ENCODE assay signal across 9 cellular contexts in genomic region chr7:22319424-22320403, GRCh38. TPM values are rescaled to one million over a fixed set of nuclear protein-coding genes. Genes with fewer than 3 reads are reported as not detected.
DNase-seq lines count a peak whose midpoint lies in the region; ATAC-seq, FAIRE-seq and TF ChIP-seq lines count a peak whose summit lies in the region.
"Had no signal": no experiment of that assay in that cellular context is flagged by ENCODE, and none has a peak within 500 bp of the region (broad histone marks: within the 10 kb centered on the region; RNA-seq: fewer than 3 reads in every experiment).

No MANE protein-coding gene starts in this region.

- in situ Hi-C loops in HepG2 (cut with HindIII; ENCODE audit: extremely low pct_ligation_motif_present, low pct_unique_long_range_greater_than_20kb), result no loop called here

- TF ChIP-seq EP300 in HepG2 (IDR thresholded peaks at IDR 0.05; ENCODE audit: low read depth in 2 of 2, low read length in 2 of 2) (no peak), HepG2 (CRISPR knock-in tag; IDR thresholded peaks at IDR 0.05; ENCODE audit: borderline replicate concordance) (no peak)

- H3K4me1 Mint-ChIP-seq in endodermal cell, result peaks cover 26% of the 10 kb centered on the region

- no peaks in the 10 kb centered on the region for H3K27me3 Mint-ChIP-seq in endodermal cell (ENCODE audit: insufficient read depth)

- no peak overlapping the region for H3K4me3 Mint-ChIP-seq in endodermal cell

- intact Hi-C loops in HepG2 (cut with micrococcal nuclease; ENCODE audit: unreplicated experiment), result loop anchor here (10.0 kb wide), 1 partner anchor 135 kb away; no protein-coding TSS in a partner anchor
- intact Hi-C loops in right lobe of liver (cut with DNase I), result no loop called here
- intact Hi-C loops in colonic mucosa (cut with DNase I), result no loop called here

- no peak for TF ChIP-seq RAD21 in HepG2 (CRISPR knock-in tag; IDR thresholded peaks at IDR 0.05)

- TF ChIP-seq POLR2A in HepG2 (IDR thresholded peaks at IDR 0.05; ENCODE audit: insufficient read depth in 1 of 2, low read depth in 2 of 2, low read length in 2 of 2), result no peak
- no peak for TF ChIP-seq POLR2A in right lobe of liver (IDR thresholded peaks at IDR 0.05)

- peaks cover 2 to 25% of the 10 kb centered on the region in 2 experiments for H3K36me3 ChIP-seq in HepG2 (replicated peaks in 1 of 2; ENCODE audit: control insufficient read depth in 1 of 2, insufficient read depth in 2 of 2, low read length in 2 of 2)
- H3K36me3 ChIP-seq in right lobe of liver, result no peaks in the 10 kb centered on the region
- peaks cover 5% of the 10 kb centered on the region for H3K36me3 ChIP-seq in endodermal cell (ENCODE audit: control insufficient read depth, insufficient read depth, low read length)
- no peaks in the 10 kb centered on the region for H3K36me3 ChIP-seq in colonic mucosa

- no peak overlapping the region for H3K4me2 ChIP-seq in HepG2 (ENCODE audit: low read depth, low read length)
- H3K4me2 ChIP-seq: A549 had no signal

- BruUV-seq in HepG2 (replicated peaks; lab: Mats Ljungman, UMichigan), result no TSS peak

- H3K4me3 ChIP-seq in HepG2 (replicated peaks in 1 of 3; ENCODE audit: insufficient read depth in 1 of 3, low read depth in 2 of 3, low read length in 3 of 3) (no peak overlapping the region), right lobe of liver (no peak overlapping the region), endodermal cell (ENCODE audit: low read length) (peak overlapping the region; percentile 2), colonic mucosa (no peak overlapping the region)
- H3K4me3 ChIP-seq: A549 had no signal

- H3K4me1 ChIP-seq in HepG2 (ENCODE audit: insufficient read depth, low read length) (peaks cover 15% of the 10 kb centered on the region), right lobe of liver (no peaks in the 10 kb centered on the region), endodermal cell (ENCODE audit: control insufficient read depth, insufficient read depth, low read length) (peaks cover 10% of the 10 kb centered on the region), colonic mucosa (peaks cover 3% of the 10 kb centered on the region)
- H3K4me1 ChIP-seq: A549 had no signal

- H3K27ac ChIP-seq in HepG2 (ENCODE audit: extremely low read length, insufficient read depth, low read length) (no peak overlapping the region), right lobe of liver (no peak overlapping the region), endodermal cell (ENCODE audit: low read depth, low read length) (no peak overlapping the region), colonic mucosa (no peak overlapping the region)
- H3K27ac ChIP-seq: A549 had no signal

- FAIRE-seq in HepG2 (lab: Jason Lieb, UNC), result no peak
- FAIRE-seq: A549 had no signal

- peaks cover 62% of the 10 kb centered on the region for H4K20me1 ChIP-seq in HepG2 (ENCODE audit: insufficient read depth, low read length)

- peaks cover 53% of the 10 kb centered on the region for H3K79me2 ChIP-seq in HepG2 (ENCODE audit: insufficient read depth, low read length)

- DNase-seq in HepG2 (ENCODE audit: low spot score) (no peak), right lobe of liver (no peak), NCI-H446 (lab: John Stamatoyannopoulos, UW) (peak; percentile 13 to 67), endodermal cell (no peak), colonic mucosa (no peak), occipital lobe (lab: John Stamatoyannopoulos, UW) (no peak)
- no peak for DNase-seq in activated CD4-positive, alpha-beta T cell treated with anti-CD3 and anti-CD28 coated beads for 48 hours

- TF ChIP-seq CTCF in HepG2 (CRISPR knock-in tag; IDR thresholded peaks at IDR 0.05), result no peak
- no peak for TF ChIP-seq CTCF in right lobe of liver (IDR thresholded peaks at IDR 0.05)
- no peak for TF ChIP-seq CTCF in endodermal cell (conservative IDR thresholded peaks at IDR 0.05)
- TF ChIP-seq CTCF in colonic mucosa (IDR thresholded peaks at IDR 0.05), result no peak

- H3K36me3 Mint-ChIP-seq in endodermal cell (ENCODE audit: low read depth), result peaks cover 1% of the 10 kb centered on the region

- no peak overlapping the region for H2AFZ ChIP-seq in HepG2 (ENCODE audit: low read length)

- no peaks in the 10 kb centered on the region for H3K9me3 Mint-ChIP-seq in endodermal cell

- H3K9me3 ChIP-seq in HepG2 (ENCODE audit: low read length) (no peaks in the 10 kb centered on the region), right lobe of liver (no peaks in the 10 kb centered on the region), endodermal cell (ENCODE audit: control insufficient read depth, low read length) (no peaks in the 10 kb centered on the region), colonic mucosa (no peaks in the 10 kb centered on the region)
- H3K9me3 ChIP-seq: A549 had no signal

- CTCF ChIA-PET in HepG2 (lab: Yijun Ruan, JAX; ENCODE audit: low intra/inter-chr PET ratio, low total read pairs), result no interaction called here

- ATAC-seq in HepG2 (no peak), right lobe of liver (no peak), GM18511 (IDR thresholded peaks at IDR 0.05; ENCODE audit: unreplicated experiment) (no peak)
- ATAC-seq: A549 had no signal

- H3K9ac ChIP-seq in HepG2 (ENCODE audit: insufficient read depth, low read depth, low read length) (no peak overlapping the region), endodermal cell (ENCODE audit: extremely low read depth, low read length, poor library complexity, severe bottlenecking) (no peak overlapping the region), colonic mucosa (ENCODE audit: low read depth in 2 of 2, low read length in 2 of 2) (no peak overlapping the region)

- POLR2A ChIA-PET in HepG2 (lab: Yijun Ruan, JAX), result no interaction called here

- H3K27me3 ChIP-seq in HepG2 (ENCODE audit: control insufficient read depth in 1 of 2, insufficient read depth in 2 of 2, low read length in 2 of 2), result no peaks in the 10 kb centered on the region
- no peaks in the 10 kb centered on the region for H3K27me3 ChIP-seq in right lobe of liver
- H3K27me3 ChIP-seq in endodermal cell (ENCODE audit: control insufficient read depth, insufficient read depth, low read length, poor library complexity, severe bottlenecking), result no peaks in the 10 kb centered on the region
- no peaks in the 10 kb centered on the region for H3K27me3 ChIP-seq in colonic mucosa

- WGBS in HepG2 (ENCODE audit: low lambda C conversion rate), result 84% methylated on average over 7 of the region's 7 CpGs
- WGBS in right lobe of liver (ENCODE audit: insufficient coverage, low coverage, low lambda C conversion rate, missing lambda C conversion rate), result 69% methylated on average over 7 of the region's 7 CpGs
- 69% methylated on average over 7 of the region's 7 CpGs; no CpG with 5 or more reads in 1 of the 2 experiments for WGBS in endodermal cell (ENCODE audit: insufficient coverage in 1 of 2, insufficient read length in 1 of 2), 2 experiments

- peak overlapping the region; percentile 67 for H3K27ac Mint-ChIP-seq in endodermal cell

TF ChIP-seq in HepG2, 621 proteins besides CTCF, POLR2A, EP300 and RAD21:
- TF ChIP-seq NFYB (CRISPR knock-in tag; IDR thresholded peaks at IDR 0.05) (no peak), RBM22 (optimal IDR thresholded peaks at IDR 0.05; ENCODE audit: low read length) (peak; percentile 36)
- TF ChIP-seq, protein P1, sequence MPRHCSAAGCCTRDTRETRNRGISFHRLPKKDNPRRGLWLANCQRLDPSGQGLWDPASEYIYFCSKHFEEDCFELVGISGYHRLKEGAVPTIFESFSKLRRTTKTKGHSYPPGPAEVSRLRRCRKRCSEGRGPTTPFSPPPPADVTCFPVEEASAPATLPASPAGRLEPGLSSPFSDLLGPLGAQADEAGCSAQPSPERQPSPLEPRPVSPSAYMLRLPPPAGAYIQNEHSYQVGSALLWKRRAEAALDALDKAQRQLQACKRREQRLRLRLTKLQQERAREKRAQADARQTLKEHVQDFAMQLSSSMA (CRISPR knock-in tag; IDR thresholded peaks at IDR 0.05), result no peak

RNA-seq across cellular contexts. Expression of gene RAPGEF5, which starts 37.2 kb away (rescaled TPM):
- total RNA-seq in HepG2 (2016; rRNA removed; fragmentation: Illumina TruSeq; extraction: Trizol) (14.2 and 23.4 TPM in 2 replicates), right lobe of liver (10 to 100 TPM; 15.5 to 56.4 (median 27.1) TPM), endodermal cell (10 to 100 TPM; 16.7 to 23.2 TPM), colonic mucosa (10 to 100 TPM; 39.9 to 42.2 TPM), occipital lobe (81.4 TPM)
- 38.2 and 53.3 TPM in 2 replicates for total RNA-seq in HepG2 (2016; cell fraction: cytosol; rRNA removed; fragmentation: Illumina TruSeq; extraction: Trizol; ENCODE audit: low read depth)
- total RNA-seq in HepG2 (2016; cell fraction: insoluble cytoplasmic fraction; rRNA removed; fragmentation: Illumina TruSeq; extraction: Trizol), result 13.2 and 22.4 TPM in 2 replicates
- 12.4 and 13.4 TPM in 2 replicates for total RNA-seq in HepG2 (2016; cell fraction: membrane; rRNA removed; fragmentation: Illumina TruSeq; extraction: Trizol)
- total RNA-seq in HepG2 (2016; cell fraction: nucleus; rRNA removed; fragmentation: Illumina TruSeq; extraction: Trizol), result 71.0 and 73.9 TPM in 2 replicates
- polyA plus RNA-seq in HepG2 (2011; rRNA removed), result 17.1 and 22.1 TPM in 2 replicates
- polyA plus RNA-seq in HepG2 (2011; cell fraction: cytosol; rRNA removed), result 5.9 and 10.7 TPM in 2 replicates
- polyA plus RNA-seq in HepG2 (2011; cell fraction: nucleus; rRNA removed), result 46.0 and 51.6 TPM in 2 replicates
- 17.5 and 19.8 TPM in 2 replicates for polyA plus RNA-seq in HepG2 (2012)
- 0.33 and 0.40 TPM in 2 replicates for polyA plus RNA-seq in HepG2 (2016; cell fraction: cytosol; fragmentation: Illumina TruSeq; extraction: Trizol; ENCODE audit: low read depth)
- polyA plus RNA-seq in HepG2 (2016; cell fraction: insoluble cytoplasmic fraction; fragmentation: Illumina TruSeq; extraction: Trizol; ENCODE audit: low read depth), result 6.6 and 6.7 TPM in 2 replicates
- polyA plus RNA-seq in HepG2 (2016; cell fraction: membrane; fragmentation: Illumina TruSeq; extraction: Trizol; ENCODE audit: low read depth), result 1.1 and 1.5 TPM in 2 replicates
- 16.3 and 19.9 TPM in 2 replicates for polyA plus RNA-seq in HepG2 (2016; cell fraction: nucleus; fragmentation: Illumina TruSeq; extraction: Trizol; ENCODE audit: insufficient read depth, low read depth)
- 0.12 and 96.5 TPM in 2 replicates for polyA minus RNA-seq in HepG2 (2011; rRNA and poly(A)+ RNA removed; ENCODE audit: low replicate concordance)
- polyA minus RNA-seq in HepG2 (2011; cell fraction: cytosol; rRNA and poly(A)+ RNA removed), result 28.1 and 39.1 TPM in 2 replicates
- 471 and 523 TPM in 2 replicates for polyA minus RNA-seq in HepG2 (2011; cell fraction: nucleus; rRNA and poly(A)+ RNA removed)
- 4.8 TPM for polyA plus RNA-seq in endodermal cell (2013, experiment 1 of 2)
- polyA plus RNA-seq in endodermal cell (2013, experiment 2 of 2), result 4.7 TPM

Comparison
In these comparisons a context has a peak if more than half of its experiments do, and no peak if none do; other contexts are left out.
1. DNase-seq: peak in NCI-H446 (2 of 2); none in HepG2 (single experiment), right lobe of liver (0 of 3), endodermal cell (single experiment), activated CD4-positive, alpha-beta T cell treated with anti-CD3 and anti-CD28 coated beads for 48 hours (single experiment), colonic mucosa (single experiment) and occipital lobe (single experiment).